8 cellular contexts compared by ENCODE assay signal in genomic region chr13:94548382-94549240, GRCh38. TPM values are rescaled to one million over a fixed set of nuclear protein-coding genes. Genes with fewer than 3 reads are reported as not detected.
A peak's percentile ranks its signal among the peaks of the same experiment; 100 is the strongest.
DNase-seq lines count a peak whose midpoint lies in the region; ATAC-seq and TF ChIP-seq lines count a peak whose summit lies in the region.

No MANE protein-coding gene starts in this region.

- intact Hi-C loops in CD4-positive, alpha-beta memory T cell (cut with micrococcal nuclease): loop anchor here (1.0 to 2.0 kb wide), 5 partner anchors 42 to 1128 kb away; partner anchors contain the start of genes DNAJC3, GPR180 and TGDS
- intact Hi-C loops in left ventricle myocardium inferior (cut with micrococcal nuclease): no loop called here

- H3K27ac Mint-ChIP-seq in CD4-positive, alpha-beta memory T cell: peak overlapping the region; percentile 94 to 100 (median 95)
- peak overlapping the region; percentile 95 for H3K27ac Mint-ChIP-seq in activated naive CD8-positive, alpha-beta T cell treated with anti-CD3 and anti-CD28 coated beads, Interleukin-2, amount 10 ng/mL, durations not matched to agents 7 days and 5 days
- peak overlapping the region; percentile 93 for H3K27ac Mint-ChIP-seq in progenitor cell of endocrine pancreas

- no peak for TF ChIP-seq CTCF in left ventricle myocardium inferior (IDR thresholded peaks at IDR 0.05; ENCODE audit: borderline replicate concordance)
- TF ChIP-seq CTCF in progenitor cell of endocrine pancreas (IDR thresholded peaks at IDR 0.05; ENCODE audit: unreplicated experiment): peak; percentile 37

- H3K9me3 Mint-ChIP-seq in CD4-positive, alpha-beta memory T cell: peaks cover 0 to 8% (median under 1%) of the 10 kb centered on the region in 8 donors
- H3K9me3 Mint-ChIP-seq in activated naive CD8-positive, alpha-beta T cell treated with anti-CD3 and anti-CD28 coated beads, Interleukin-2, amount 10 ng/mL, durations not matched to agents 7 days and 5 days: peaks cover 8% of the 10 kb centered on the region
- H3K9me3 Mint-ChIP-seq in progenitor cell of endocrine pancreas (ENCODE audit: low read depth): peaks cover 2% of the 10 kb centered on the region

- DNase-seq in CD4-positive, alpha-beta memory T cell: peak in 1 of 5 donors; percentile 56
- DNase-seq in NCI-H82 (lab: John Stamatoyannopoulos, UW) (peak; percentile 88), left ventricle myocardium inferior (peak; percentile 43), progenitor cell of endocrine pancreas (ENCODE audit: low spot score, unreplicated experiment) (no peak), AG08395 (ENCODE audit: low spot score) (no peak)
- no peak for DNase-seq in activated naive CD8-positive, alpha-beta T cell treated with anti-CD3 and anti-CD28 coated beads, Interleukin-2, amount 10 ng/mL, durations not matched to agents 7 days and 5 days

- peaks cover 4 to 9% of the 10 kb centered on the region in 2 donors for H3K36me3 Mint-ChIP-seq in CD4-positive, alpha-beta memory T cell
- peaks cover 8% of the 10 kb centered on the region for H3K36me3 Mint-ChIP-seq in activated naive CD8-positive, alpha-beta T cell treated with anti-CD3 and anti-CD28 coated beads, Interleukin-2, amount 10 ng/mL, durations not matched to agents 7 days and 5 days
- H3K36me3 Mint-ChIP-seq in progenitor cell of endocrine pancreas (ENCODE audit: insufficient read depth): no peaks in the 10 kb centered on the region

- ATAC-seq in GM19025 (IDR thresholded peaks at IDR 0.05; ENCODE audit: low read depth, unreplicated experiment) (peak; percentile 53), HG03139 (IDR thresholded peaks at IDR 0.05; ENCODE audit: unreplicated experiment) (peak; percentile 49)
- ATAC-seq in activated naive CD8-positive, alpha-beta T cell treated with anti-CD3 and anti-CD28 coated beads, Interleukin-2, amount 10 ng/mL, durations not matched to agents 7 days and 5 days (ENCODE audit: low read depth): peak; percentile 44

- no peaks in the 10 kb centered on the region for H3K9me3 ChIP-seq in CD4-positive, alpha-beta memory T cell (ENCODE audit: control insufficient read depth in 1 of 2, low read length in 2 of 2)
- H3K9me3 ChIP-seq in left ventricle myocardium inferior (replicated peaks): no peaks in the 10 kb centered on the region

- H3K27me3 ChIP-seq in CD4-positive, alpha-beta memory T cell (ENCODE audit: insufficient read depth, low read length): no peaks in the 10 kb centered on the region
- no peaks in the 10 kb centered on the region for H3K27me3 ChIP-seq in left ventricle myocardium inferior (ENCODE audit: low read depth)

- peaks cover 15% of the 10 kb centered on the region for H3K4me1 ChIP-seq in CD4-positive, alpha-beta memory T cell (ENCODE audit: insufficient read depth, low read length)
- peaks cover 24% of the 10 kb centered on the region for H3K4me1 ChIP-seq in left ventricle myocardium inferior

- POLR2A ChIA-PET in CD4-positive, alpha-beta memory T cell (lab: Charles Lee; ENCODE audit: partially characterized antibody): interaction anchor here (1.0 to 4.0 kb wide), 13 partner anchors 13 to 1128 kb away, joined by 3 to 96 read pairs (median 5); partner anchors contain the start of genes DNAJC3, GPR180 and TGDS
- POLR2A ChIA-PET in activated naive CD8-positive, alpha-beta T cell treated with anti-CD3 and anti-CD28 coated beads, Interleukin-2, amount 10 ng/mL, durations not matched to agents 7 days and 5 days (lab: Charles Lee): interaction anchor here (0.6 to 3.1 kb wide), 11 partner anchors 10 to 128 kb away, joined by 3 to 43 read pairs (median 4); partner anchors contain the start of genes GPR180 and TGDS

- H3K27ac ChIP-seq in CD4-positive, alpha-beta memory T cell (ENCODE audit: low read depth, low read length): peak overlapping the region; percentile 87
- peak overlapping the region; percentile 95 for H3K27ac ChIP-seq in left ventricle myocardium inferior (replicated peaks)

- peaks cover 2 to 5% of the 10 kb centered on the region in 2 donors for H3K27me3 Mint-ChIP-seq in CD4-positive, alpha-beta memory T cell
- peaks cover 8% of the 10 kb centered on the region for H3K27me3 Mint-ChIP-seq in activated naive CD8-positive, alpha-beta T cell treated with anti-CD3 and anti-CD28 coated beads, Interleukin-2, amount 10 ng/mL, durations not matched to agents 7 days and 5 days
- H3K27me3 Mint-ChIP-seq in progenitor cell of endocrine pancreas: peaks cover 8% of the 10 kb centered on the region

- H3K36me3 ChIP-seq in CD4-positive, alpha-beta memory T cell (ENCODE audit: insufficient read depth, low read length): no peaks in the 10 kb centered on the region
- no peaks in the 10 kb centered on the region for H3K36me3 ChIP-seq in left ventricle myocardium inferior

- H3K4me3 ChIP-seq in CD4-positive, alpha-beta memory T cell (ENCODE audit: low read length in 2 of 2): peak overlapping the region; percentile 63 to 98
- peak overlapping the region; percentile 83 for H3K4me3 ChIP-seq in left ventricle myocardium inferior

- peak overlapping the region; percentile 88 to 95 (median 93) for H3K4me3 Mint-ChIP-seq in CD4-positive, alpha-beta memory T cell
- peak overlapping the region; percentile 89 for H3K4me3 Mint-ChIP-seq in activated naive CD8-positive, alpha-beta T cell treated with anti-CD3 and anti-CD28 coated beads, Interleukin-2, amount 10 ng/mL, durations not matched to agents 7 days and 5 days
- peak overlapping the region; percentile 84 for H3K4me3 Mint-ChIP-seq in progenitor cell of endocrine pancreas (ENCODE audit: low read depth)

- CTCF ChIA-PET in CD4-positive, alpha-beta memory T cell (lab: Charles Lee; ENCODE audit: partially characterized antibody): interaction anchor here (0.6 to 4.4 kb wide), 13 partner anchors 10 to 1113 kb away, joined by 3 to 26 read pairs (median 3); partner anchors contain the start of genes GPR180 and TGDS

- peaks cover 11 to 32% (median 17%) of the 10 kb centered on the region in 4 donors for H3K4me1 Mint-ChIP-seq in CD4-positive, alpha-beta memory T cell
- peaks cover 16% of the 10 kb centered on the region for H3K4me1 Mint-ChIP-seq in activated naive CD8-positive, alpha-beta T cell treated with anti-CD3 and anti-CD28 coated beads, Interleukin-2, amount 10 ng/mL, durations not matched to agents 7 days and 5 days
- peaks cover 4% of the 10 kb centered on the region for H3K4me1 Mint-ChIP-seq in progenitor cell of endocrine pancreas (ENCODE audit: low read depth)

RNA-seq across cellular contexts. Expression of gene TGDS, which starts 47.3 kb away (rescaled TPM):
- total RNA-seq in CD4-positive, alpha-beta memory T cell: 10 to 100 TPM; 15.9 to 16.8 TPM
- polyA plus RNA-seq in CD4-positive, alpha-beta memory T cell: 10 to 100 TPM; 15.9 to 16.7 TPM
- total RNA-seq in activated naive CD8-positive, alpha-beta T cell treated with anti-CD3 and anti-CD28 coated beads, Interleukin-2, amount 10 ng/mL, durations not matched to agents 7 days and 5 days: 10 to 100 TPM; 18.3 to 19.6 TPM
- 3.7 TPM for total RNA-seq in left ventricle myocardium inferior
- total RNA-seq in progenitor cell of endocrine pancreas: 12.9 and 13.5 TPM in 2 replicates

RNA-seq across cellular contexts. Expression of gene GPR180, which starts 53.0 kb away (rescaled TPM):
- total RNA-seq in CD4-positive, alpha-beta memory T cell: 1 to 10 TPM; 4.8 to 5.3 TPM
- polyA plus RNA-seq in CD4-positive, alpha-beta memory T cell: 1 to 10 TPM; 1.6 to 1.8 TPM
- total RNA-seq in activated naive CD8-positive, alpha-beta T cell treated with anti-CD3 and anti-CD28 coated beads, Interleukin-2, amount 10 ng/mL, durations not matched to agents 7 days and 5 days: 1 to 10 TPM; 5.3 to 5.4 TPM
- total RNA-seq in left ventricle myocardium inferior: 3.6 TPM
- total RNA-seq in progenitor cell of endocrine pancreas: 5.3 TPM in 2 replicates

Comparison
In these comparisons a context has a peak if more than half of its experiments do, and no peak if none do; other contexts are left out.
1. DNase-seq: peak in NCI-H82 (single experiment) and left ventricle myocardium inferior (single experiment); none in activated naive CD8-positive, alpha-beta T cell treated with anti-CD3 and anti-CD28 coated beads, Interleukin-2, amount 10 ng/mL, durations not matched to agents 7 days and 5 days (single experiment), progenitor cell of endocrine pancreas (single experiment) and AG08395 (single experiment).
2. Peak in every context shown above with its lines, with median percentiles within 50 percentile points of each other: H3K27ac Mint-ChIP-seq, H3K4me3 Mint-ChIP-seq and ATAC-seq.